Comparison of ENCODE assay signal across 1 cellular context in the genomic region with DNA sequence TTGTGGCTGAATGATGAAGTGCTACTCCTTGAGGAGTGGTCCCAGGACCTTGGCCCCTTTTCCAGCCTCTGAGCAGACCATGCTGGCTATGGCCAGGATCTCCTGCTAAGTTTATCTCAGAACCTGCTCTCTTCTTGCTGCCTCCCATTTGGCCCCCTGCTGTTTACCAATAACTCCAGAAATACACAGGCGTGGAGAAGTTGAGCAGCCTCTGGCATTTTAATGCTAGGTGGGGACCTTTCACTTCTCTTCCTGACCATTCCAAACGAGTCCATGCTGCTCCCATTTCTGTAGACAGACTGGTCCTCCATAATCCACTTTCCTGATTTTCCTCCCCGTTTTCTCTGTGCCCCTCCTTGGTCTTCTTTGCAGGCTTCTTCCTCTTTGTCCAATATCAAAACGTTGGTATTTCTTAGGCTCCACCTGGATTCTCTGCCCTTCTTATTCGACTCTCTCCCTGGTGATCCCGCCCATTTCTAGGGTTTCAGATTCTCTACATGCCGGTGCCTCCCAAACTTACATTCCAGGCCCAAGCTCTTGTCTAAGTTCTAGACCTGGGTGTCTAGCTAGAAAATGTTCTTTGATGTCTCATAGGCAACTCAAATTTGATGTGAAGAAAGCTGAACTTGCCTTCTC.
A peak's percentile ranks its signal among the peaks of the same experiment; 100 is the strongest.
TF ChIP-seq lines count a peak whose summit lies in the region.

No MANE protein-coding gene starts in this region.

TF ChIP-seq in K562, 482 proteins besides CTCF, POLR2A, EP300 and RAD21:
- TF ChIP-seq, protein P1, sequence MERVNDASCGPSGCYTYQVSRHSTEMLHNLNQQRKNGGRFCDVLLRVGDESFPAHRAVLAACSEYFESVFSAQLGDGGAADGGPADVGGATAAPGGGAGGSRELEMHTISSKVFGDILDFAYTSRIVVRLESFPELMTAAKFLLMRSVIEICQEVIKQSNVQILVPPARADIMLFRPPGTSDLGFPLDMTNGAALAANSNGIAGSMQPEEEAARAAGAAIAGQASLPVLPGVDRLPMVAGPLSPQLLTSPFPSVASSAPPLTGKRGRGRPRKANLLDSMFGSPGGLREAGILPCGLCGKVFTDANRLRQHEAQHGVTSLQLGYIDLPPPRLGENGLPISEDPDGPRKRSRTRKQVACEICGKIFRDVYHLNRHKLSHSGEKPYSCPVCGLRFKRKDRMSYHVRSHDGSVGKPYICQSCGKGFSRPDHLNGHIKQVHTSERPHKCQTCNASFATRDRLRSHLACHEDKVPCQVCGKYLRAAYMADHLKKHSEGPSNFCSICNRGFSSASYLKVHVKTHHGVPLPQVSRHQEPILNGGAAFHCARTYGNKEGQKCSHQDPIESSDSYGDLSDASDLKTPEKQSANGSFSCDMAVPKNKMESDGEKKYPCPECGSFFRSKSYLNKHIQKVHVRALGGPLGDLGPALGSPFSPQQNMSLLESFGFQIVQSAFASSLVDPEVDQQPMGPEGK (CRISPR knock-in tag; IDR thresholded peaks at IDR 0.05; ENCODE audit: borderline replicate concordance), result 0 out of 2 replicates have a peak, but pooled peaks have one; percentile 35
- TF ChIP-seq MLLT1 (IDR thresholded peaks at IDR 0.05) (peak in 1 of 2 experiments; percentile 60; a peak in 3 of 4 replicates), TEAD4 (IDR thresholded peaks at IDR 0.05; ENCODE audit: low read length) (peak; percentile 18; the same call in 1 of the 2 replicates), TEAD4 (CRISPR knock-in tag; IDR thresholded peaks at IDR 0.05; ENCODE audit: borderline replicate concordance) (no peak), NR2C2 (CRISPR knock-in tag; IDR thresholded peaks at IDR 0.05) (0 out of 2 replicates have a peak, but pooled peaks have one; percentile 4), NR2C2 (tag; IDR thresholded peaks at IDR 0.05) (no peak), MCM3 (IDR thresholded peaks at IDR 0.05) (no peak), CGGBP1 (CRISPR knock-in tag; IDR thresholded peaks at IDR 0.05) (no peak), ZNF324 (CRISPR knock-in tag; IDR thresholded peaks at IDR 0.05) (0 out of 2 replicates have a peak, but pooled peaks have one; percentile 6), ZNF316 (IDR thresholded peaks at IDR 0.05) (no peak), ZBTB7A (IDR thresholded peaks at IDR 0.05; ENCODE audit: borderline replicate concordance, control insufficient read depth, low read depth, low read length) (peak; percentile 71), HLTF (IDR thresholded peaks at IDR 0.05) (0 out of 2 replicates have a peak, but pooled peaks have one; percentile 16), POLR2AphosphoS5 (IDR thresholded peaks at IDR 0.05; ENCODE audit: control insufficient read depth, insufficient read depth, low read depth, low read length) (peak; percentile 32; the same call in 1 of the 2 replicates), HMG20A (CRISPR knock-in tag; conservative IDR thresholded peaks at IDR 0.05) (no peak), NR4A1 (CRISPR knock-in tag; IDR thresholded peaks at IDR 0.05) (0 out of 2 replicates have a peak, but pooled peaks have one; percentile 34), NR4A1 (tag; IDR thresholded peaks at IDR 0.05) (peak; percentile 19; the same call in 1 of the 2 replicates), LEF1 (IDR thresholded peaks at IDR 0.05) (0 out of 2 replicates have a peak, but pooled peaks have one; percentile 10), SRF (CRISPR knock-in tag; IDR thresholded peaks at IDR 0.05) (0 out of 4 replicates have a peak, but pooled peaks of 1 of the 2 experiments have one; percentile 8), ATF7 (IDR thresholded peaks at IDR 0.05) (no peak), YY1 (IDR thresholded peaks at IDR 0.05; ENCODE audit: borderline replicate concordance in 1 of 3, control insufficient read depth in 1 of 3, extremely low read depth in 1 of 3, insufficient read depth in 3 of 3, insufficient read length in 1 of 3, insufficient replicate concordance in 2 of 3, low read depth in 1 of 3, low read length in 2 of 3) (no peak), WHSC1 (IDR thresholded peaks at IDR 0.05; ENCODE audit: low read length) (peak; percentile 45), DMBX1 (CRISPR knock-in tag; IDR thresholded peaks at IDR 0.05; ENCODE audit: borderline replicate concordance) (0 out of 2 replicates have a peak, but pooled peaks have one; percentile 4), BCL6 (CRISPR knock-in tag; IDR thresholded peaks at IDR 0.05) (0 out of 2 replicates have a peak, but pooled peaks have one; percentile 2), ZNF583 (CRISPR knock-in tag; IDR thresholded peaks at IDR 0.05) (peak; percentile 14; the same call in 1 of the 2 replicates), TEAD2 (tag; IDR thresholded peaks at IDR 0.05) (0 out of 2 replicates have a peak, but pooled peaks have one; percentile 22), ELF4 (CRISPR knock-in tag; IDR thresholded peaks at IDR 0.05) (peak; percentile 53; the same call in 1 of the 2 replicates), ZBTB34 (CRISPR knock-in tag; IDR thresholded peaks at IDR 0.05) (0 out of 2 replicates have a peak, but pooled peaks have one; percentile 1), ZNF695 (CRISPR knock-in tag; IDR thresholded peaks at IDR 0.05) (peak; percentile 42; the same call in 1 of the 2 replicates), HMBOX1 (IDR thresholded peaks at IDR 0.05) (0 out of 2 replicates have a peak, but pooled peaks have one; percentile 12), HBP1 (CRISPR knock-in tag; IDR thresholded peaks at IDR 0.05) (peak; percentile 31; the same call in 1 of the 2 replicates)
- TF ChIP-seq, protein P2, sequence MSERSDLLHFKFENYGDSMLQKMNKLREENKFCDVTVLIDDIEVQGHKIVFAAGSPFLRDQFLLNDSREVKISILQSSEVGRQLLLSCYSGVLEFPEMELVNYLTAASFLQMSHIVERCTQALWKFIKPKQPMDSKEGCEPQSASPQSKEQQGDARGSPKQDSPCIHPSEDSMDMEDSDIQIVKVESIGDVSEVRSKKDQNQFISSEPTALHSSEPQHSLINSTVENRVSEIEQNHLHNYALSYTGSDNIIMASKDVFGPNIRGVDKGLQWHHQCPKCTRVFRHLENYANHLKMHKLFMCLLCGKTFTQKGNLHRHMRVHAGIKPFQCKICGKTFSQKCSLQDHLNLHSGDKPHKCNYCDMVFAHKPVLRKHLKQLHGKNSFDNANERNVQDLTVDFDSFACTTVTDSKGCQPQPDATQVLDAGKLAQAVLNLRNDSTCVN (CRISPR knock-in tag; IDR thresholded peaks at IDR 0.05), result peak; percentile 15; the same call in 1 of the 2 replicates
- TF ChIP-seq, protein P3, sequence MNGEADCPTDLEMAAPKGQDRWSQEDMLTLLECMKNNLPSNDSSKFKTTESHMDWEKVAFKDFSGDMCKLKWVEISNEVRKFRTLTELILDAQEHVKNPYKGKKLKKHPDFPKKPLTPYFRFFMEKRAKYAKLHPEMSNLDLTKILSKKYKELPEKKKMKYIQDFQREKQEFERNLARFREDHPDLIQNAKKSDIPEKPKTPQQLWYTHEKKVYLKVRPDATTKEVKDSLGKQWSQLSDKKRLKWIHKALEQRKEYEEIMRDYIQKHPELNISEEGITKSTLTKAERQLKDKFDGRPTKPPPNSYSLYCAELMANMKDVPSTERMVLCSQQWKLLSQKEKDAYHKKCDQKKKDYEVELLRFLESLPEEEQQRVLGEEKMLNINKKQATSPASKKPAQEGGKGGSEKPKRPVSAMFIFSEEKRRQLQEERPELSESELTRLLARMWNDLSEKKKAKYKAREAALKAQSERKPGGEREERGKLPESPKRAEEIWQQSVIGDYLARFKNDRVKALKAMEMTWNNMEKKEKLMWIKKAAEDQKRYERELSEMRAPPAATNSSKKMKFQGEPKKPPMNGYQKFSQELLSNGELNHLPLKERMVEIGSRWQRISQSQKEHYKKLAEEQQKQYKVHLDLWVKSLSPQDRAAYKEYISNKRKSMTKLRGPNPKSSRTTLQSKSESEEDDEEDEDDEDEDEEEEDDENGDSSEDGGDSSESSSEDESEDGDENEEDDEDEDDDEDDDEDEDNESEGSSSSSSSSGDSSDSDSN (IDR thresholded peaks at IDR 0.05; ENCODE audit: borderline replicate concordance in 1 of 2, low read depth in 2 of 2, low read length in 2 of 2), result 0 out of 4 replicates have a peak, but pooled peaks of 1 of the 2 experiments have one; percentile 19
- TF ChIP-seq, protein P4, sequence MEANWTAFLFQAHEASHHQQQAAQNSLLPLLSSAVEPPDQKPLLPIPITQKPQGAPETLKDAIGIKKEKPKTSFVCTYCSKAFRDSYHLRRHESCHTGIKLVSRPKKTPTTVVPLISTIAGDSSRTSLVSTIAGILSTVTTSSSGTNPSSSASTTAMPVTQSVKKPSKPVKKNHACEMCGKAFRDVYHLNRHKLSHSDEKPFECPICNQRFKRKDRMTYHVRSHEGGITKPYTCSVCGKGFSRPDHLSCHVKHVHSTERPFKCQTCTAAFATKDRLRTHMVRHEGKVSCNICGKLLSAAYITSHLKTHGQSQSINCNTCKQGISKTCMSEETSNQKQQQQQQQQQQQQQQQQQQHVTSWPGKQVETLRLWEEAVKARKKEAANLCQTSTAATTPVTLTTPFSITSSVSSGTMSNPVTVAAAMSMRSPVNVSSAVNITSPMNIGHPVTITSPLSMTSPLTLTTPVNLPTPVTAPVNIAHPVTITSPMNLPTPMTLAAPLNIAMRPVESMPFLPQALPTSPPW (CRISPR knock-in tag; IDR thresholded peaks at IDR 0.05), result peak; percentile 16; the same call in 1 of the 2 replicates
